In the genomic region with DNA sequence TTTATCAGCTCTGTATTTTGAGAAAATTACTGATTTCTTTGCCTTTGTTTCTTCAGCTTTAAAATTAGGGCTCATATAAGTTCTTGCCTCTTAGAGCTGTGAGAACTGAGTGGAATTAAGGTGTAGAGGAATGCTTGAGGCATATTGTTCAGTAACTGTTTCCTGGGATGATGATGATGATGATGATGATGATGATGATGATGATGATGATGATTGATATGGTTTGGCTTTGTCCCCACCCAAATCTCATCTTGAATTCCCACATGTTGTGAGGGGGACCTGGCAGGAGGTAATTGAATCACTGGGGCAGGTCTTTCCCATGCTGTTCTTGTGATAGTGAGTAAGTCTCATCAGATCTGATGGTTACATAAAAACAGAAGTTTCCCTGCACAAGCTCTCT, we compare ENCODE assay signal across 27 cellular contexts.
"Had no signal": no experiment of that assay in that cellular context is flagged by ENCODE, and none has a peak within 500 bp of the region (broad histone marks: within the 10 kb centered on the region; RNA-seq: fewer than 3 reads in every experiment).

No MANE protein-coding gene starts in this region.

- H3K27ac ChIP-seq: stomach, suprapubic skin, testis, thoracic aorta, thyroid gland, tibial artery, tibial nerve, transverse colon, upper lobe of left lung, upper lobe of right lung, uterus, vagina had no signal

- H3K4me3 ChIP-seq: stomach, suprapubic skin, testis, thoracic aorta, thyroid gland, tibial artery, tibial nerve, transverse colon, upper lobe of left lung, upper lobe of right lung, uterus, vagina had no signal

- H3K36me3 ChIP-seq: suprapubic skin, thoracic aorta, thyroid gland, tibial artery, tibial nerve, transverse colon, upper lobe of left lung, upper lobe of right lung, uterus, vagina had no signal

- FAIRE-seq: urothelium cell line had no signal

- H3K27me3 ChIP-seq: stomach, suprapubic skin, testis, thyroid gland, tibial artery, tibial nerve, transverse colon, upper lobe of left lung, upper lobe of right lung, uterus, vagina had no signal

- H3K4me1 ChIP-seq: stomach, suprapubic skin, testis, thyroid gland, tibial artery, tibial nerve, transverse colon, upper lobe of left lung, upper lobe of right lung, uterus, vagina had no signal

- ATAC-seq: stimulated activated effector memory CD8-positive, alpha-beta T cell treated with anti-CD3 and anti-CD28 coated beads, Interleukin-12 subunit alpha, Interleukin-12 subunit beta, amount 100 ng/mL, for 72 hours; stimulated activated memory B cell treated with anti-CD40 and anti-IgM and Interleukin-4, amounts not matched to agents 10 μg/mL and 1 μg/mL and 100 μg/mL, for 72 hours; stimulated activated naive B cell treated with anti-CD40 and anti-IgM and Interleukin-4, amounts not matched to agents 10 μg/mL and 1 μg/mL and 100 μg/mL, for 72 hours; stimulated activated naive CD8-positive, alpha-beta T cell treated with anti-CD3 and anti-CD28 coated beads, Interleukin-15, amount 100 ng/mL, for 72 hours; stimulated activated naive CD8-positive, alpha-beta T cell treated with anti-CD3 and anti-CD28 coated beads, Interleukin-15, Interleukin-2, amounts not matched to agents 100 U/mL and 50 U/mL, for 24 hours; upper lobe of right lung had no signal

- DNase-seq: stimulated activated CD4-positive, alpha-beta T cell treated with anti-CD3 and anti-CD28 coated beads, Interleukin-2, amount 100 ng/mL, for 48 hours; stimulated activated CD4-positive, alpha-beta T cell treated with anti-CD3 and anti-CD28 coated beads, Interleukin-4, amount 100 ng/mL, for 1 hour; stimulated activated CD4-positive, alpha-beta T cell treated with anti-CD3 and anti-CD28 coated beads, Interleukin-4, amount 100 ng/mL, for 24 hours; stimulated activated CD4-positive, alpha-beta T cell treated with anti-CD3 and anti-CD28 coated beads, Interleukin-4, amount 100 ng/mL, for 4 hours; stimulated activated CD8-positive, alpha-beta memory T cell treated with anti-CD3 and anti-CD28 coated beads, Interleukin-4, amount 100 ng/mL, for 48 hours; stimulated activated naive B cell treated with anti-CD40 and anti-IgM and Interleukin-4, amounts not matched to agents 10 μg/mL and 1 μg/mL and 100 μg/mL, for 72 hours; stimulated activated naive CD4-positive, alpha-beta T cell; stimulated activated naive CD4-positive, alpha-beta T cell treated with Interleukin-2 at 50 U/mL for 16 hours; stimulated activated naive CD8-positive, alpha-beta T cell treated with anti-CD3 and anti-CD28 coated beads, Interleukin-15, amount 100 ng/mL, for 72 hours; stimulated activated naive CD8-positive, alpha-beta T cell treated with anti-CD3 and anti-CD28 coated beads, Interleukin-15, Interleukin-2, amounts not matched to agents 100 U/mL and 50 U/mL, for 24 hours; stomach; substantia nigra; testis; thyroid gland; tibial artery; transverse colon; trophoblast cell; upper lobe of left lung; upper lobe of right lung; uterus had no signal

- H3K9me3 ChIP-seq: testis, thyroid gland, upper lobe of right lung, uterus, vagina had no signal
